In genomic region chr6:117232191-117232590, GRCh38 we compare ENCODE assay signal across 23 cellular contexts. TPM values are rescaled to one million over a fixed set of nuclear protein-coding genes. Genes with fewer than 3 reads are reported as not detected.
"Had no signal": no experiment of that assay in that cellular context is flagged by ENCODE, and none has a peak within 500 bp of the region (broad histone marks: within the 10 kb centered on the region; RNA-seq: fewer than 3 reads in every experiment).

No MANE protein-coding gene starts in this region.

- DNase-seq: activated B cell treated with CpG ODN at 0.5 μM for 24 hours; activated CD4-positive, alpha-beta T cell treated with anti-CD3 and anti-CD28 coated beads, Interleukin-2, amount 10 ng/mL, durations not matched to agents 24 days and 14 days; activated effector memory CD4-positive, alpha-beta T cell treated with Interleukin-2 at 50 U/mL for 16 hours; activated naive CD8-positive, alpha-beta T cell treated with anti-CD3 and anti-CD28 coated beads, Interleukin-2, amount 10 ng/mL, durations not matched to agents 7 days and 5 days; body of pancreas; cortex of kidney; effector memory CD8-positive, alpha-beta T cell; erythroblast; immature natural killer cell; left colon; natural killer cell; occipital lobe; SK-N-SH; stimulated activated CD4-positive, alpha-beta T cell treated with anti-CD3 and anti-CD28 coated beads, Interleukin-2, amount 100 ng/mL, for 48 hours; stimulated activated naive CD4-positive, alpha-beta T cell treated with Interleukin-2 at 50 U/mL for 16 hours; upper lobe of left lung had no signal

- H3K4me1 ChIP-seq: body of pancreas, prostate gland, suprapubic skin, upper lobe of left lung had no signal

- H3K27ac Mint-ChIP-seq: activated B cell treated with CpG ODN at 0.5 μM for 24 hours; activated CD4-positive, alpha-beta T cell treated with anti-CD3 and anti-CD28 coated beads, Interleukin-2, amount 10 ng/mL, durations not matched to agents 24 days and 14 days; activated naive CD8-positive, alpha-beta T cell treated with anti-CD3 and anti-CD28 coated beads, Interleukin-2, amount 10 ng/mL, durations not matched to agents 7 days and 5 days; effector memory CD8-positive, alpha-beta T cell; immature natural killer cell; natural killer cell had no signal

- H3K4me3 ChIP-seq: body of pancreas, lung, prostate gland, suprapubic skin, upper lobe of left lung had no signal

- H3K9me3 Mint-ChIP-seq: activated CD4-positive, alpha-beta T cell treated with anti-CD3 and anti-CD28 coated beads, Interleukin-2, amount 10 ng/mL, durations not matched to agents 24 days and 14 days had no signal

- H3K9me3 ChIP-seq: body of pancreas, prostate gland, SK-N-SH, suprapubic skin, upper lobe of left lung had no signal

- H3K36me3 ChIP-seq: prostate gland, suprapubic skin, upper lobe of left lung had no signal

- H3K27me3 ChIP-seq: body of pancreas, suprapubic skin, upper lobe of left lung had no signal

- H3K4me1 Mint-ChIP-seq: activated B cell treated with CpG ODN at 0.5 μM for 24 hours; activated CD4-positive, alpha-beta T cell treated with anti-CD3 and anti-CD28 coated beads, Interleukin-2, amount 10 ng/mL, durations not matched to agents 24 days and 14 days; activated naive CD8-positive, alpha-beta T cell treated with anti-CD3 and anti-CD28 coated beads, Interleukin-2, amount 10 ng/mL, durations not matched to agents 7 days and 5 days; central memory CD8-positive, alpha-beta T cell; immature natural killer cell; natural killer cell had no signal

- H3K27me3 Mint-ChIP-seq: activated CD4-positive, alpha-beta T cell treated with anti-CD3 and anti-CD28 coated beads, Interleukin-2, amount 10 ng/mL, durations not matched to agents 24 days and 14 days; activated naive CD8-positive, alpha-beta T cell treated with anti-CD3 and anti-CD28 coated beads, Interleukin-2, amount 10 ng/mL, durations not matched to agents 7 days and 5 days had no signal

- H3K4me3 Mint-ChIP-seq: activated B cell treated with CpG ODN at 0.5 μM for 24 hours; activated CD4-positive, alpha-beta T cell treated with anti-CD3 and anti-CD28 coated beads, Interleukin-2, amount 10 ng/mL, durations not matched to agents 24 days and 14 days; activated naive CD8-positive, alpha-beta T cell treated with anti-CD3 and anti-CD28 coated beads, Interleukin-2, amount 10 ng/mL, durations not matched to agents 7 days and 5 days; central memory CD8-positive, alpha-beta T cell; effector memory CD8-positive, alpha-beta T cell; immature natural killer cell; natural killer cell had no signal

- H3K27ac ChIP-seq: body of pancreas, prostate gland, suprapubic skin, upper lobe of left lung had no signal

- H3K36me3 Mint-ChIP-seq: activated naive CD8-positive, alpha-beta T cell treated with anti-CD3 and anti-CD28 coated beads, Interleukin-2, amount 10 ng/mL, durations not matched to agents 7 days and 5 days; immature natural killer cell; natural killer cell had no signal

- ATAC-seq: body of pancreas; effector memory CD8-positive, alpha-beta T cell; left colon; natural killer cell; sciatic nerve had no signal

RNA-seq across cellular contexts. Expression of gene VGLL2, which starts 33.2 kb away (rescaled TPM):
- total RNA-seq: activated B cell treated with CpG ODN at 0.5 μM for 24 hours; activated CD4-positive, alpha-beta T cell treated with anti-CD3 and anti-CD28 coated beads, Interleukin-2, amount 10 ng/mL, durations not matched to agents 24 days and 14 days; activated CD8-positive, alpha-beta memory T cell treated with anti-CD3 and anti-CD28 coated beads for 36 hours; activated naive CD8-positive, alpha-beta T cell treated with anti-CD3 and anti-CD28 coated beads, Interleukin-2, amount 10 ng/mL, durations not matched to agents 7 days and 5 days; left colon; lung; natural killer cell; occipital lobe; sciatic nerve; suprapubic skin; T-helper 1 cell treated with Interleukin-12 subunit alpha and Interleukin-12 subunit beta and Interleukin-4 antibody, amounts not matched to agents 30 ng/mL and 1 ng/mL, for 36 hours; upper lobe of left lung had no signal
- polyA plus RNA-seq: immature natural killer cell, lung had no signal
